In the genomic region with DNA sequence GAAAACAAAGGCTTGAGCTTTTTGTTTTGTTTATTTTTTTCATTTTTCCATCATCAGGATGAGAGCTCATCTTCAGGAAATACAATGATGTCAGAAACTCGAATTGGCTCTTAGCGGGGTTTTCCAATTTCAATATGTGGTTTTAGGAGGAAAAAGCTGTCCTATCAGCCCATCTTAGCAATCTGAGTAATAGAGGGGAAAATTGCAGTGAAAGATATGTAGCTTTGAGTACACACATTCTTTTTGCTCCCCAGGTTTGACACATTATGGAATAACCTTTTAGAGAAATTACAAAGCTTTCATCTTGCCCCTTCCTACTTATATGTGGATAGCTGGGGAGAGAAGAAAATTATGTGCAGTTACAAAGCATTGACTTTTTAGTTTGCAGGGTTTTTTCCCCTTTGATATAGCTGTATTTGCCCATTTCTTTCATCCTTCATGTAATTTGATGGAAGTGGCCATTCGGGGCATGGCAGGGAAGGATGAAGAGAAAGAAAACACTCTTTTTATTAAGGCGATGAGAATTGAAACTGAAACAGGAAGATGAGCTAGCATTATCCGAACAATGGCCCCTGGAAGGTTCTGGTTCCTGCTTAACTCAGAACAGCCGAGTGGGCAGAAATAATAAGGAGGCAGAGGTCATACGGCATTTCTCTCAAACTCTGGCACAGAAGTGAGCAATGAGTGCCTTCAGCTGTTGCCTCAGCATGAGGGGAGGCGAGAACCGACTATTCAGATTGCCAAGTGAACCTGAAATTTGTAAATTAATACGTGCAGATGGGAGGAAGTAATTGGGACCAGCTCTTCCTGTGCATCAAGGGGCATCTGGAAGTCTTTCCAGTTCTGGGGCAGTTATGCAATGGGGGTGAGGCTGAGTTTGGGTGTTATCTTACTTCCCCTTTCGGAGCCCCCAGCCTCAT, we compare ENCODE assay signal across 12 cellular contexts.
DNase-seq lines count a peak whose midpoint lies in the region; ATAC-seq and TF ChIP-seq lines count a peak whose summit lies in the region.
"Had no signal": no experiment of that assay in that cellular context is flagged by ENCODE, and none has a peak within 500 bp of the region (broad histone marks: within the 10 kb centered on the region; RNA-seq: fewer than 3 reads in every experiment).

No MANE protein-coding gene starts in this region.

- DNase-seq in NCI-H146 (lab: John Stamatoyannopoulos, UW) (peak; percentile 34), NCI-H146 treated with DMSO at 0.1 percent for 48 hours (lab: John Stamatoyannopoulos, UW; ENCODE audit: unreplicated experiment) (no peak), AML-193 (lab: John Stamatoyannopoulos, UW) (no peak)
- DNase-seq: activated naive CD4-positive, alpha-beta T cell treated with anti-CD3 and anti-CD28 coated beads, Interleukin-2, amount 50 U/mL, for 16 hours; NCI-H226; occipital lobe; T-helper 9 cell had no signal

- no peaks in the 10 kb centered on the region for H3K79me2 ChIP-seq in OCI-LY3 (ENCODE audit: low read length)

- H2AFZ ChIP-seq in OCI-LY3 (ENCODE audit: low read depth, low read length) = peak overlapping the region; percentile 93; the same call in 1 of the 2 replicates

- H3K4me1 ChIP-seq in OCI-LY3 (ENCODE audit: low read length) (peaks cover 7% of the 10 kb centered on the region), mononuclear cell (ENCODE audit: insufficient read depth, low read length) (no peaks in the 10 kb centered on the region)

- no peaks in the 10 kb centered on the region for H3K27me3 ChIP-seq in OCI-LY3 (ENCODE audit: low read depth, low read length)
- no peaks in the 10 kb centered on the region for H3K27me3 ChIP-seq in mononuclear cell (ENCODE audit: insufficient read depth, low read length)

- no peaks in the 10 kb centered on the region for H3K36me3 ChIP-seq in OCI-LY3 (replicated peaks; ENCODE audit: low read depth, low read length)

- H3K4me3 ChIP-seq in OCI-LY3 (ENCODE audit: low read length) (peak overlapping the region; percentile 61), mononuclear cell (ENCODE audit: low read length) (peak overlapping the region; percentile 17)

- peak overlapping the region; percentile 67 for H3K4me2 ChIP-seq in OCI-LY3 (ENCODE audit: low read length)

- ATAC-seq in HG02588 (IDR thresholded peaks at IDR 0.05; ENCODE audit: unreplicated experiment) (peak; percentile 55), HG02763 (IDR thresholded peaks at IDR 0.05; ENCODE audit: unreplicated experiment) (no peak), GM21529 (IDR thresholded peaks at IDR 0.05; ENCODE audit: unreplicated experiment) (no peak)

- no peaks in the 10 kb centered on the region for H3K9me3 ChIP-seq in OCI-LY3 (ENCODE audit: insufficient read depth, low read length)
- H3K9me3 ChIP-seq in mononuclear cell (ENCODE audit: low read depth, low read length) = no peaks in the 10 kb centered on the region

- no peak for TF ChIP-seq CTCF in OCI-LY3 (IDR thresholded peaks at IDR 0.05; ENCODE audit: low read depth, low read length)

- no peak overlapping the region for H3K9ac ChIP-seq in OCI-LY3 (ENCODE audit: low read length)

- no peak overlapping the region for H3K27ac ChIP-seq in OCI-LY3 (ENCODE audit: low read length)

- no peaks in the 10 kb centered on the region for H4K20me1 ChIP-seq in OCI-LY3 (ENCODE audit: insufficient read depth, low read length)
